17 cellular contexts compared by ENCODE assay signal in the genomic region with DNA sequence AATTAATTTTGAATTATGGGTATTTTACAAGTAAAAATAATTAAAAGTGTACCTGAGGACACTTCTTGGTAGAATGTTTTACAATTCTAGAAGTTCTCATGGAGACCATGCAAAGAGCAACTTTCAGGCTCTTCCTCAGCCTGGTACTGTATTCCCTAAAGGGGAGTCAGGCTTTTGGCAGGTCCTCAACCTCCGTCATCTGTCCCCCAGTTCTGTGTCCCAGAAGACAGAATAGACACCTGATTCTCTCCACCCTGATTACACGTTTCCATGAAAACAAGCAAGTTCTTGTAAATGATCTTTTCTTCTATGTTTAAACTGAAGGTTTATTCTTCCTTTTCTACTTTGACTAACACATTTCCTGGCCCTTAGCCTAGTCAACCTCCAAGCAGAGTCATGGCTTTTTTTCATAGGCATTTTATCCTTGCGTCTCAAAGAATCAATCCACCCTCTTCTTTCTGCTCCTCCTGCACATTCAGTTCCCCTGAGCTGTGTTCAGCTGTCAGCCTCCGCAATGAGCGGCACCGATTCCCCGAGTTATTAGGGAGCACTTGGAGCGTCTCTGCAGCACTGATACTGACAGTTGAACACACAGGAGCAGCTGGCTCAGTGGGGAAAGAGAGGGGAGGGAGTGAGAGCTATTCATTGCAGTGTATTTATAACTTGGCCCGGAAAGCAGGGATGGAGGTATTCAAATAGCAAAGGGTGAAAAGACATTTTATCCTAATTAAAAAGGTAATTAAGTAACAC.
DNase-seq lines count a peak whose midpoint lies in the region; ATAC-seq, FAIRE-seq and TF ChIP-seq lines count a peak whose summit lies in the region.
"Had no signal": no experiment of that assay in that cellular context is flagged by ENCODE, and none has a peak within 500 bp of the region (broad histone marks: within the 10 kb centered on the region; RNA-seq: fewer than 3 reads in every experiment).

No MANE protein-coding gene starts in this region.

- FAIRE-seq in astrocyte (lab: Jason Lieb, UNC), result no peak

- H3K9me3 Mint-ChIP-seq in astrocyte (ENCODE audit: unreplicated experiment) (no peaks in the 10 kb centered on the region), neural progenitor cell (peaks cover 5% of the 10 kb centered on the region), progenitor cell of endocrine pancreas (ENCODE audit: low read depth) (no peaks in the 10 kb centered on the region)
- H3K9me3 Mint-ChIP-seq: stimulated activated naive B cell treated with anti-CD40 and anti-IgM and Interleukin-4, amounts not matched to agents 10 μg/mL and 1 μg/mL and 100 μg/mL, for 72 hours had no signal

- H3K27me3 ChIP-seq in astrocyte (ENCODE audit: insufficient read depth, low read length) (no peaks in the 10 kb centered on the region), neural progenitor cell (no peaks in the 10 kb centered on the region)

- H3K36me3 Mint-ChIP-seq in astrocyte (ENCODE audit: low read depth, unreplicated experiment) (no peaks in the 10 kb centered on the region), neural progenitor cell (no peaks in the 10 kb centered on the region), progenitor cell of endocrine pancreas (ENCODE audit: insufficient read depth) (no peaks in the 10 kb centered on the region)
- H3K36me3 Mint-ChIP-seq: activated naive CD8-positive, alpha-beta T cell; stimulated activated naive B cell treated with anti-CD40 and anti-IgM and Interleukin-4, amounts not matched to agents 10 μg/mL and 1 μg/mL and 100 μg/mL, for 72 hours had no signal

- no peak for TF ChIP-seq CTCF in astrocyte (IDR thresholded peaks at IDR 0.05; ENCODE audit: insufficient read depth, low read depth, low read length)
- TF ChIP-seq CTCF in neural progenitor cell (IDR thresholded peaks at IDR 0.05), result no peak
- TF ChIP-seq CTCF in progenitor cell of endocrine pancreas (IDR thresholded peaks at IDR 0.05; ENCODE audit: unreplicated experiment), result no peak

- H3K4me2 ChIP-seq in astrocyte (ENCODE audit: low read length) (peak overlapping the region; percentile 69), neural progenitor cell (no peak overlapping the region)
- H3K4me2 ChIP-seq: SK-N-SH had no signal

- H3K27ac Mint-ChIP-seq in astrocyte (ENCODE audit: unreplicated experiment) (no peak overlapping the region), neural progenitor cell (peak overlapping the region; percentile 9), progenitor cell of endocrine pancreas (no peak overlapping the region)
- H3K27ac Mint-ChIP-seq: activated naive CD8-positive, alpha-beta T cell; stimulated activated naive B cell treated with anti-CD40 and anti-IgM and Interleukin-4, amounts not matched to agents 10 μg/mL and 1 μg/mL and 100 μg/mL, for 72 hours had no signal

- H3K27ac ChIP-seq in astrocyte (ENCODE audit: low read depth, low read length) (no peak overlapping the region), neural progenitor cell (no peak overlapping the region)
- H3K27ac ChIP-seq: coronary artery, GM23248 had no signal

- peak overlapping the region; percentile 65 for H2AFZ ChIP-seq in astrocyte (ENCODE audit: low read depth, low read length)
- H2AFZ ChIP-seq in neural progenitor cell (replicated peaks), result peak overlapping the region; percentile 30
- H2AFZ ChIP-seq: GM23248 had no signal

- no peak for ATAC-seq in HG03457 (IDR thresholded peaks at IDR 0.05; ENCODE audit: unreplicated experiment)
- ATAC-seq in GM18519 (IDR thresholded peaks at IDR 0.05; ENCODE audit: low FRiP score, unreplicated experiment), result no peak
- ATAC-seq: stimulated activated naive B cell treated with anti-CD40 and anti-IgM and Interleukin-4, amounts not matched to agents 10 μg/mL and 1 μg/mL and 100 μg/mL, for 72 hours had no signal

- H3K4me1 ChIP-seq in astrocyte (ENCODE audit: insufficient read depth, low read length), result peaks cover 5% of the 10 kb centered on the region
- no peaks in the 10 kb centered on the region for H3K4me1 ChIP-seq in neural progenitor cell

- in situ Hi-C loops in G401 (cut with HindIII; ENCODE audit: low sequenced_read_pairs), result no loop called here

- H3K79me2 ChIP-seq in astrocyte (ENCODE audit: insufficient read depth, low read length) (no peaks in the 10 kb centered on the region), neural progenitor cell (ENCODE audit: low read depth) (no peaks in the 10 kb centered on the region)

- H4K20me1 ChIP-seq in astrocyte (ENCODE audit: insufficient read depth, low read length) (no peaks in the 10 kb centered on the region), neural progenitor cell (ENCODE audit: low read depth) (no peaks in the 10 kb centered on the region)

- H3F3A ChIP-seq in neural progenitor cell (ENCODE audit: low read depth), result no peaks in the 10 kb centered on the region

- H3K4me3 ChIP-seq in astrocyte (ENCODE audit: insufficient read depth, low read depth, low read length) (no peak overlapping the region), neural progenitor cell (no peak overlapping the region)
- H3K4me3 ChIP-seq: coronary artery, GM23248 had no signal

- DNase-seq in G401 (ENCODE audit: low spot score), result peak; percentile 91
- DNase-seq in NCI-H146 treated with DMSO at 0.1 percent for 48 hours (lab: John Stamatoyannopoulos, UW; ENCODE audit: unreplicated experiment), result peak; percentile 78
- DNase-seq in astrocyte (ENCODE audit: low read depth), result peak; percentile 25
- DNase-seq in neural progenitor cell (ENCODE audit: low spot score), result peak; percentile 11
- no peak for DNase-seq in progenitor cell of endocrine pancreas (ENCODE audit: low spot score, unreplicated experiment)
- no peak for DNase-seq in stimulated activated CD4-positive, alpha-beta T cell treated with anti-CD3 and anti-CD28 coated beads, Interleukin-4, amount 100 ng/mL, for 24 hours
- DNase-seq: EL; GM23248; Kasumi-1; mesendoderm; SK-N-SH; stimulated activated CD4-positive, alpha-beta T cell treated with anti-CD3 and anti-CD28 coated beads, Interleukin-4, amount 100 ng/mL, for 4 hours; stimulated activated naive B cell treated with anti-CD40 and anti-IgM and Interleukin-4, amounts not matched to agents 10 μg/mL and 1 μg/mL and 100 μg/mL, for 72 hours had no signal

- no peak overlapping the region for H3K4me3 Mint-ChIP-seq in astrocyte (ENCODE audit: unreplicated experiment)
- H3K4me3 Mint-ChIP-seq in neural progenitor cell, result no peak overlapping the region
- no peak overlapping the region for H3K4me3 Mint-ChIP-seq in progenitor cell of endocrine pancreas (ENCODE audit: low read depth)
- H3K4me3 Mint-ChIP-seq: activated naive CD8-positive, alpha-beta T cell; stimulated activated naive B cell treated with anti-CD40 and anti-IgM and Interleukin-4, amounts not matched to agents 10 μg/mL and 1 μg/mL and 100 μg/mL, for 72 hours had no signal

- H3K9ac ChIP-seq in astrocyte (ENCODE audit: low read length) (no peak overlapping the region), neural progenitor cell (no peak overlapping the region)
- H3K9ac ChIP-seq: GM23248, SK-N-SH had no signal

- peaks cover 6% of the 10 kb centered on the region for H3K4me1 Mint-ChIP-seq in astrocyte (ENCODE audit: low read depth, unreplicated experiment)
- H3K4me1 Mint-ChIP-seq in neural progenitor cell, result peaks cover 9% of the 10 kb centered on the region
- H3K4me1 Mint-ChIP-seq in progenitor cell of endocrine pancreas (ENCODE audit: low read depth), result no peaks in the 10 kb centered on the region
- H3K4me1 Mint-ChIP-seq: stimulated activated naive B cell treated with anti-CD40 and anti-IgM and Interleukin-4, amounts not matched to agents 10 μg/mL and 1 μg/mL and 100 μg/mL, for 72 hours had no signal

- H3K27me3 Mint-ChIP-seq in astrocyte (ENCODE audit: low read depth, unreplicated experiment) (no peaks in the 10 kb centered on the region), neural progenitor cell (ENCODE audit: insufficient read depth, low read depth) (peaks cover 2% of the 10 kb centered on the region), progenitor cell of endocrine pancreas (no peaks in the 10 kb centered on the region)
- H3K27me3 Mint-ChIP-seq: activated naive CD8-positive, alpha-beta T cell; stimulated activated naive B cell treated with anti-CD40 and anti-IgM and Interleukin-4, amounts not matched to agents 10 μg/mL and 1 μg/mL and 100 μg/mL, for 72 hours had no signal

- H3K36me3 ChIP-seq in astrocyte (ENCODE audit: insufficient read depth, low read length) (no peaks in the 10 kb centered on the region), neural progenitor cell (no peaks in the 10 kb centered on the region)

- H3K9me3 ChIP-seq in astrocyte (ENCODE audit: insufficient read depth, low read depth, low read length) (no peaks in the 10 kb centered on the region), neural progenitor cell (ENCODE audit: low read depth) (no peaks in the 10 kb centered on the region)
- H3K9me3 ChIP-seq: SK-N-SH had no signal

Comparison
In these comparisons a context has a peak if more than half of its experiments do, and no peak if none do; other contexts are left out.
1. DNase-seq: peak in G401 (single experiment), NCI-H146 treated with DMSO at 0.1 percent for 48 hours (single experiment), astrocyte (single experiment) and neural progenitor cell (single experiment); none in progenitor cell of endocrine pancreas (single experiment) and stimulated activated CD4-positive, alpha-beta T cell treated with anti-CD3 and anti-CD28 coated beads, Interleukin-4, amount 100 ng/mL, for 24 hours (single experiment).